Comparison of ENCODE assay signal across 23 cellular contexts in genomic region chr2:143087033-143087432, GRCh38.
"Had no signal": no experiment of that assay in that cellular context is flagged by ENCODE, and none has a peak within 500 bp of the region (broad histone marks: within the 10 kb centered on the region; RNA-seq: fewer than 3 reads in every experiment).

No MANE protein-coding gene starts in this region.

- H3K4me3 ChIP-seq: coronary artery, neural progenitor cell, psoas muscle, skin epidermis, testis, upper lobe of left lung had no signal

- H3K27ac Mint-ChIP-seq: activated B cell treated with CpG ODN at 0.5 μM for 24 hours; activated CD4-positive, alpha-beta memory T cell treated with anti-CD3 and anti-CD28 coated beads for 36 hours; activated naive CD4-positive, alpha-beta T cell treated with anti-CD3 and anti-CD28 coated beads, Interleukin-2, amount 50 U/mL, for 24 hours; brain; naive thymus-derived CD4-positive, alpha-beta T cell; neural progenitor cell had no signal

- H3K4me3 Mint-ChIP-seq: activated B cell treated with CpG ODN at 0.5 μM for 24 hours; activated CD4-positive, alpha-beta memory T cell treated with anti-CD3 and anti-CD28 coated beads for 36 hours; activated naive CD4-positive, alpha-beta T cell treated with anti-CD3 and anti-CD28 coated beads, Interleukin-2, amount 50 U/mL, for 24 hours; brain; central memory CD8-positive, alpha-beta T cell; naive thymus-derived CD4-positive, alpha-beta T cell; neural progenitor cell had no signal

- H3K27me3 ChIP-seq: neural progenitor cell, testis, upper lobe of left lung had no signal

- H3K27ac ChIP-seq: coronary artery, neural progenitor cell, psoas muscle, skin epidermis, testis, upper lobe of left lung had no signal

- H3K9me3 Mint-ChIP-seq: activated B cell treated with CpG ODN at 0.5 μM for 24 hours; activated CD4-positive, alpha-beta memory T cell treated with anti-CD3 and anti-CD28 coated beads for 36 hours; activated naive CD4-positive, alpha-beta T cell treated with anti-CD3 and anti-CD28 coated beads, Interleukin-2, amount 50 U/mL, for 24 hours; central memory CD8-positive, alpha-beta T cell; neural progenitor cell had no signal

- DNase-seq: activated B cell treated with CpG ODN at 0.5 μM for 24 hours; activated CD4-positive, alpha-beta memory T cell treated with anti-CD3 and anti-CD28 coated beads for 36 hours; activated CD4-positive, alpha-beta T cell treated with anti-CD3 and anti-CD28 coated beads for 4 hours; activated CD8-positive, alpha-beta memory T cell treated with anti-CD3 and anti-CD28 coated beads, Interleukin-2, amount 50 U/mL, for 4 hours; activated gamma-delta T cell; activated T-cell treated with anti-CD3 and anti-CD28 coated beads, Interleukin-2, amount 50 U/mL, for 48 hours; amygdala; erythroblast; mesenchymal stem cell; naive thymus-derived CD4-positive, alpha-beta T cell; psoas muscle; right cardiac atrium; stimulated activated CD4-positive, alpha-beta T cell treated with anti-CD3 and anti-CD28 coated beads, Interleukin-2, amount 100 ng/mL, for 48 hours; T-helper 1 cell; T-helper 9 cell; testis; upper lobe of left lung had no signal

- ATAC-seq: naive thymus-derived CD4-positive, alpha-beta T cell; psoas muscle; right cardiac atrium had no signal

- H3K36me3 Mint-ChIP-seq: activated CD4-positive, alpha-beta memory T cell treated with anti-CD3 and anti-CD28 coated beads for 36 hours; activated naive CD4-positive, alpha-beta T cell treated with anti-CD3 and anti-CD28 coated beads, Interleukin-2, amount 50 U/mL, for 24 hours; brain; naive thymus-derived CD4-positive, alpha-beta T cell; neural progenitor cell had no signal

- H3K36me3 ChIP-seq: neural progenitor cell, upper lobe of left lung had no signal

- H3K4me1 Mint-ChIP-seq: brain, neural progenitor cell had no signal

- H3K27me3 Mint-ChIP-seq: activated B cell treated with CpG ODN at 0.5 μM for 24 hours; activated CD4-positive, alpha-beta memory T cell treated with anti-CD3 and anti-CD28 coated beads for 36 hours; activated naive CD4-positive, alpha-beta T cell treated with anti-CD3 and anti-CD28 coated beads, Interleukin-2, amount 50 U/mL, for 24 hours; brain; central memory CD8-positive, alpha-beta T cell; naive thymus-derived CD4-positive, alpha-beta T cell had no signal
